Comparison of ENCODE assay signal across 8 cellular contexts in genomic region chr3:143119009-143119914, GRCh38. TPM values are rescaled to one million over a fixed set of nuclear protein-coding genes. Genes with fewer than 3 reads are reported as not detected.
A peak's percentile ranks its signal among the peaks of the same experiment; 100 is the strongest.
DNase-seq lines count a peak whose midpoint lies in the region; ATAC-seq and TF ChIP-seq lines count a peak whose summit lies in the region.

A gene with protein sequence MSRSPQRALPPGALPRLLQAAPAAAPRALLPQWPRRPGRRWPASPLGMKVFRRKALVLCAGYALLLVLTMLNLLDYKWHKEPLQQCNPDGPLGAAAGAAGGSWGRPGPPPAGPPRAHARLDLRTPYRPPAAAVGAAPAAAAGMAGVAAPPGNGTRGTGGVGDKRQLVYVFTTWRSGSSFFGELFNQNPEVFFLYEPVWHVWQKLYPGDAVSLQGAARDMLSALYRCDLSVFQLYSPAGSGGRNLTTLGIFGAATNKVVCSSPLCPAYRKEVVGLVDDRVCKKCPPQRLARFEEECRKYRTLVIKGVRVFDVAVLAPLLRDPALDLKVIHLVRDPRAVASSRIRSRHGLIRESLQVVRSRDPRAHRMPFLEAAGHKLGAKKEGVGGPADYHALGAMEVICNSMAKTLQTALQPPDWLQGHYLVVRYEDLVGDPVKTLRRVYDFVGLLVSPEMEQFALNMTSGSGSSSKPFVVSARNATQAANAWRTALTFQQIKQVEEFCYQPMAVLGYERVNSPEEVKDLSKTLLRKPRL (plus strand): TSS chr3:143119771. CDS start chr3:143120817, 1,046 bp downstream.

- H3K27me3 Mint-ChIP-seq in activated T-helper 17 cell treated with anti-CD3 and anti-CD28 coated beads, Interleukin-2, amount 50 U/mL, for 72 hours: no peaks in the 10 kb centered on the region
- H3K27me3 Mint-ChIP-seq in natural killer cell treated with Interleukin-12 subunit alpha and Interleukin-12 subunit beta and Interleukin-15 and Interleukin-18, amount 100 ng/mL, for 72 hours: no peaks in the 10 kb centered on the region
- H3K27me3 Mint-ChIP-seq in stimulated activated naive CD8-positive, alpha-beta T cell treated with anti-CD3 and anti-CD28 coated beads, Interleukin-15, Interleukin-2, amounts not matched to agents 100 ng/mL and 50 ng/mL, for 24 hours: no peaks in the 10 kb centered on the region

- peaks cover 14% of the 10 kb centered on the region; the same call in 1 of the 2 replicates for H3K27me3 ChIP-seq in OCI-LY3 (ENCODE audit: low read depth, low read length)

- peaks cover 16% of the 10 kb centered on the region for H3K4me1 Mint-ChIP-seq in activated T-helper 17 cell treated with anti-CD3 and anti-CD28 coated beads, Interleukin-2, amount 50 U/mL, for 72 hours
- peaks cover 25 to 32% of the 10 kb centered on the region in 2 donors for H3K4me1 Mint-ChIP-seq in natural killer cell treated with Interleukin-12 subunit alpha and Interleukin-12 subunit beta and Interleukin-15 and Interleukin-18, amount 100 ng/mL, for 72 hours (ENCODE audit: low read depth in 2 of 2)
- H3K4me1 Mint-ChIP-seq in stimulated activated naive CD8-positive, alpha-beta T cell treated with anti-CD3 and anti-CD28 coated beads, Interleukin-15, Interleukin-2, amounts not matched to agents 100 ng/mL and 50 ng/mL, for 24 hours (ENCODE audit: low read depth): peaks cover 33% of the 10 kb centered on the region

- H3K4me3 ChIP-seq in OCI-LY3 (ENCODE audit: low read length) (peak within 1 kb of the TSS; percentile 92), fibroblast of the aortic adventitia (ENCODE audit: low read depth, low read length) (peak within 1 kb of the TSS; percentile 91)

- peak; percentile 83 for ATAC-seq in GM19397 (IDR thresholded peaks at IDR 0.05; ENCODE audit: unreplicated experiment)
- peak; percentile 72 for ATAC-seq in HG03521 (IDR thresholded peaks at IDR 0.05; ENCODE audit: unreplicated experiment)
- ATAC-seq in activated T-helper 17 cell treated with anti-CD3 and anti-CD28 coated beads, Interleukin-2, amount 50 U/mL, for 72 hours (replicated peaks): peak; percentile 89
- peak; percentile 90 to 93 for ATAC-seq in natural killer cell treated with Interleukin-12 subunit alpha and Interleukin-12 subunit beta and Interleukin-15 and Interleukin-18, amount 100 ng/mL, for 72 hours

- peak within 1 kb of the TSS; percentile 87 for H3K4me3 Mint-ChIP-seq in activated T-helper 17 cell treated with anti-CD3 and anti-CD28 coated beads, Interleukin-2, amount 50 U/mL, for 72 hours
- peak within 1 kb of the TSS; percentile 94 for H3K4me3 Mint-ChIP-seq in natural killer cell treated with Interleukin-12 subunit alpha and Interleukin-12 subunit beta and Interleukin-15 and Interleukin-18, amount 100 ng/mL, for 72 hours
- peak within 1 kb of the TSS; percentile 88 for H3K4me3 Mint-ChIP-seq in stimulated activated naive CD8-positive, alpha-beta T cell treated with anti-CD3 and anti-CD28 coated beads, Interleukin-15, Interleukin-2, amounts not matched to agents 100 ng/mL and 50 ng/mL, for 24 hours

- no peaks in the 10 kb centered on the region for H4K20me1 ChIP-seq in OCI-LY3 (ENCODE audit: insufficient read depth, low read length)

- H3K27ac ChIP-seq in OCI-LY3 (ENCODE audit: low read length): peak within 1 kb of the TSS; percentile 26

- peaks cover 10% of the 10 kb centered on the region for H3K36me3 ChIP-seq in OCI-LY3 (replicated peaks; ENCODE audit: low read depth, low read length)

- H3K4me2 ChIP-seq in OCI-LY3 (ENCODE audit: low read length): peak within 1 kb of the TSS; percentile 93

- H3K9ac ChIP-seq in OCI-LY3 (ENCODE audit: low read length): peak within 1 kb of the TSS; percentile 68

- H3K4me1 ChIP-seq in OCI-LY3 (ENCODE audit: low read length): peaks cover 35% of the 10 kb centered on the region

- peak within 1 kb of the TSS; percentile 83 for H2AFZ ChIP-seq in OCI-LY3 (ENCODE audit: low read depth, low read length)

- TF ChIP-seq CTCF in OCI-LY3 (IDR thresholded peaks at IDR 0.05; ENCODE audit: low read depth, low read length): no peak
- no peak for TF ChIP-seq CTCF in fibroblast of the aortic adventitia (IDR thresholded peaks at IDR 0.05; ENCODE audit: insufficient read depth, low read length)

- DNase-seq in COLO829 (ENCODE audit: low spot score): peak; percentile 83
- DNase-seq in fibroblast of the aortic adventitia (ENCODE audit: low read depth): peak; percentile 69
- DNase-seq in natural killer cell treated with Interleukin-12 subunit alpha and Interleukin-12 subunit beta and Interleukin-15 and Interleukin-18, amount 100 ng/mL, for 72 hours (ENCODE audit: low spot score): peak; percentile 86

- H3K27ac Mint-ChIP-seq in activated T-helper 17 cell treated with anti-CD3 and anti-CD28 coated beads, Interleukin-2, amount 50 U/mL, for 72 hours: peak within 1 kb of the TSS; percentile 63
- peak within 1 kb of the TSS; percentile 77 to 88 for H3K27ac Mint-ChIP-seq in natural killer cell treated with Interleukin-12 subunit alpha and Interleukin-12 subunit beta and Interleukin-15 and Interleukin-18, amount 100 ng/mL, for 72 hours
- peak within 1 kb of the TSS; percentile 62 for H3K27ac Mint-ChIP-seq in stimulated activated naive CD8-positive, alpha-beta T cell treated with anti-CD3 and anti-CD28 coated beads, Interleukin-15, Interleukin-2, amounts not matched to agents 100 ng/mL and 50 ng/mL, for 24 hours

- H3K9me3 ChIP-seq in OCI-LY3 (ENCODE audit: insufficient read depth, low read length): no peaks in the 10 kb centered on the region

- peaks cover 3% of the 10 kb centered on the region; the same call in 1 of the 2 replicates for H3K79me2 ChIP-seq in OCI-LY3 (ENCODE audit: low read length)

- H3K9me3 Mint-ChIP-seq in activated T-helper 17 cell treated with anti-CD3 and anti-CD28 coated beads, Interleukin-2, amount 50 U/mL, for 72 hours: no peaks in the 10 kb centered on the region
- no peaks in the 10 kb centered on the region for H3K9me3 Mint-ChIP-seq in natural killer cell treated with Interleukin-12 subunit alpha and Interleukin-12 subunit beta and Interleukin-15 and Interleukin-18, amount 100 ng/mL, for 72 hours
- H3K9me3 Mint-ChIP-seq in stimulated activated naive CD8-positive, alpha-beta T cell treated with anti-CD3 and anti-CD28 coated beads, Interleukin-15, Interleukin-2, amounts not matched to agents 100 ng/mL and 50 ng/mL, for 24 hours: no peaks in the 10 kb centered on the region

- peaks cover 22% of the 10 kb centered on the region for H3K36me3 Mint-ChIP-seq in activated T-helper 17 cell treated with anti-CD3 and anti-CD28 coated beads, Interleukin-2, amount 50 U/mL, for 72 hours (ENCODE audit: low read depth)
- peaks cover 6% of the 10 kb centered on the region for H3K36me3 Mint-ChIP-seq in natural killer cell treated with Interleukin-12 subunit alpha and Interleukin-12 subunit beta and Interleukin-15 and Interleukin-18, amount 100 ng/mL, for 72 hours
- H3K36me3 Mint-ChIP-seq in stimulated activated naive CD8-positive, alpha-beta T cell treated with anti-CD3 and anti-CD28 coated beads, Interleukin-15, Interleukin-2, amounts not matched to agents 100 ng/mL and 50 ng/mL, for 24 hours (ENCODE audit: low read depth): no peaks in the 10 kb centered on the region

RNA-seq across cellular contexts. Expression of the gene that starts here (rescaled TPM):
- 1 to 10 TPM; 7.9 to 8.0 TPM for total RNA-seq in activated T-helper 17 cell treated with anti-CD3 and anti-CD28 coated beads, Interleukin-2, amount 50 U/mL, for 72 hours
- 5.0 and 14.4 TPM in 2 replicates for total RNA-seq in fibroblast of the aortic adventitia (ENCODE audit: low replicate concordance)
- 10 to 100 TPM; 16.3 to 26.9 TPM for total RNA-seq in natural killer cell treated with Interleukin-12 subunit alpha and Interleukin-12 subunit beta and Interleukin-15 and Interleukin-18, amount 100 ng/mL, for 72 hours

Comparison
In these comparisons a context has a peak if more than half of its experiments do, and no peak if none do; other contexts are left out.
1. Peak in every context shown above with its lines: DNase-seq, ATAC-seq, H3K4me3 ChIP-seq and H3K27ac ChIP-seq.